14 cellular contexts compared by ENCODE assay signal in the genomic region with DNA sequence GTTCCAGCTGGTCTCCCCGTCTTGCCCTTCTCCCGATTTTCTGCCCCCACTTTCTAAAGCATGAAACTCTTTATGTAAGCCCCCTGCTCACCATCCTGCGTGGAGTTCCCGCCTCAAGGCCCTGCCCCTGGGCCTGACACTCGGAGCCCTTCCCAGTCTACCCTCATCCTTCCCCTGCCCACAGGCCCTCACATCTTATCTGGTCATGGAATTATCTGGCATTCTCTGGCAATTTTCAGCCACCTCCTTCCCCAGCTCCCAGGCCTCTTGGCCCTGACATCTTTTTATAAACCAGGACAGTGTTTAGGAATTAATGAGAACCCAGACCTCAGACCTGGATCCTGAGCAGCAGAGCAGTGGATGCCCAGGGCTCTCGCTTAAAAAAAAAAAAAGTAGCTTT.
A peak's percentile ranks its signal among the peaks of the same experiment; 100 is the strongest.
DNase-seq lines count a peak whose midpoint lies in the region; ATAC-seq and TF ChIP-seq lines count a peak whose summit lies in the region.
"Had no signal": no experiment of that assay in that cellular context is flagged by ENCODE, and none has a peak within 500 bp of the region (broad histone marks: within the 10 kb centered on the region; RNA-seq: fewer than 3 reads in every experiment).

No MANE protein-coding gene starts in this region.

- no peak for ATAC-seq in SK-N-SH treated with all-trans-retinoic acid at 6 μM for 48 hours
- no peak for ATAC-seq in stimulated activated naive CD8-positive, alpha-beta T cell treated with anti-CD3 and anti-CD28 coated beads, Interleukin-15, Interleukin-2, amounts not matched to agents 100 U/mL and 50 U/mL, for 24 hours
- ATAC-seq in right lobe of liver = no peak

- 86% methylated on average over 6 of the region's 6 CpGs for WGBS in SK-N-SH (ENCODE audit: low lambda C conversion rate)
- WGBS in right lobe of liver (ENCODE audit: insufficient coverage, low coverage, low lambda C conversion rate, missing lambda C conversion rate) = 95% methylated on average over 3 of the region's 6 CpGs

- no peaks in the 10 kb centered on the region for H3K27me3 ChIP-seq in SK-N-SH (ENCODE audit: insufficient read depth)
- H3K27me3 ChIP-seq in right lobe of liver = no peaks in the 10 kb centered on the region

- no peak for TF ChIP-seq POLR2A in right lobe of liver (IDR thresholded peaks at IDR 0.05)

- TF ChIP-seq EP300 in SK-N-SH (IDR thresholded peaks at IDR 0.05; ENCODE audit: borderline replicate concordance in 1 of 2, low read depth in 1 of 2, low read length in 1 of 2) = no peak

- H3K27ac ChIP-seq in SK-N-SH (ENCODE audit: low read depth in 2 of 2, low read length in 1 of 2) (no peak overlapping the region; a peak in 1 of 4 replicates), right lobe of liver (no peak overlapping the region)
- H3K27ac ChIP-seq: 22Rv1 had no signal

- no peak overlapping the region for H3K4me3 ChIP-seq in SK-N-SH (ENCODE audit: low read depth in 2 of 2, low read length in 1 of 2)
- H3K4me3 ChIP-seq in right lobe of liver = no peak overlapping the region

- H3K27ac Mint-ChIP-seq in stimulated activated naive CD8-positive, alpha-beta T cell treated with anti-CD3 and anti-CD28 coated beads, Interleukin-15, Interleukin-2, amounts not matched to agents 100 ng/mL and 50 ng/mL, for 24 hours = peak overlapping the region; percentile 59
- no peak overlapping the region for H3K27ac Mint-ChIP-seq in osteocyte (ENCODE audit: unreplicated experiment)
- H3K27ac Mint-ChIP-seq: HFFc6 had no signal

- POLR2A ChIA-PET in SK-N-SH (lab: Yijun Ruan, JAX) = no interaction called here

- no peaks in the 10 kb centered on the region for H3K27me3 Mint-ChIP-seq in stimulated activated naive CD8-positive, alpha-beta T cell treated with anti-CD3 and anti-CD28 coated beads, Interleukin-15, Interleukin-2, amounts not matched to agents 100 ng/mL and 50 ng/mL, for 24 hours
- no peaks in the 10 kb centered on the region for H3K27me3 Mint-ChIP-seq in osteocyte (ENCODE audit: unreplicated experiment)

- H3K9me2 ChIP-seq in SK-N-SH = no peaks in the 10 kb centered on the region

- H4K20me1 ChIP-seq in SK-N-SH (ENCODE audit: insufficient read depth) = no peaks in the 10 kb centered on the region

- H3K36me3 ChIP-seq in SK-N-SH (replicated peaks in 1 of 2; ENCODE audit: control insufficient read depth in 1 of 2, insufficient read depth in 2 of 2, low read length in 1 of 2) (peaks cover 6 to 38% of the 10 kb centered on the region in 2 experiments), right lobe of liver (peaks cover 0 to 53% (median 14%) of the 10 kb centered on the region in 4 donors)

- H3K79me2 ChIP-seq in SK-N-SH (ENCODE audit: insufficient read depth) = no peaks in the 10 kb centered on the region

- no peak for TF ChIP-seq RAD21 in SK-N-SH (IDR thresholded peaks at IDR 0.05; ENCODE audit: low read length)

- no peaks in the 10 kb centered on the region for H3K9me3 Mint-ChIP-seq in stimulated activated naive CD8-positive, alpha-beta T cell treated with anti-CD3 and anti-CD28 coated beads, Interleukin-15, Interleukin-2, amounts not matched to agents 100 ng/mL and 50 ng/mL, for 24 hours
- H3K9me3 Mint-ChIP-seq in osteocyte (ENCODE audit: unreplicated experiment) = no peaks in the 10 kb centered on the region
- H3K9me3 Mint-ChIP-seq: CD14-positive monocyte; CD8-positive, alpha-beta memory T cell; HFFc6 had no signal

- no peaks in the 10 kb centered on the region for H3F3A ChIP-seq in SK-N-SH (replicated peaks; ENCODE audit: insufficient read depth)

- CTCF ChIA-PET in SK-N-SH (lab: Yijun Ruan, JAX) = interaction anchor here (0.6 kb wide), 2 partner anchors 133 to 262 kb away, joined by 3 to 4 read pairs; no protein-coding TSS in a partner anchor

- no peak for TF ChIP-seq CTCF in SK-N-SH (IDR thresholded peaks at IDR 0.05)
- TF ChIP-seq CTCF in osteocyte (IDR thresholded peaks at IDR 0.05) = no peak
- no peak for TF ChIP-seq CTCF in right lobe of liver (IDR thresholded peaks at IDR 0.05)

- H3K4me2 ChIP-seq in SK-N-SH = no peak overlapping the region

- H3K9me3 ChIP-seq in SK-N-SH (no peaks in the 10 kb centered on the region), right lobe of liver (no peaks in the 10 kb centered on the region)
- H3K9me3 ChIP-seq: Caco-2 had no signal

- H3K4me3 Mint-ChIP-seq in stimulated activated naive CD8-positive, alpha-beta T cell treated with anti-CD3 and anti-CD28 coated beads, Interleukin-15, Interleukin-2, amounts not matched to agents 100 ng/mL and 50 ng/mL, for 24 hours = no peak overlapping the region
- no peak overlapping the region for H3K4me3 Mint-ChIP-seq in osteocyte (ENCODE audit: unreplicated experiment)
- H3K4me3 Mint-ChIP-seq: CD14-positive monocyte; CD8-positive, alpha-beta memory T cell; HFFc6 had no signal

- H3K4me1 ChIP-seq in SK-N-SH (ENCODE audit: control insufficient read depth in 1 of 2, insufficient read depth in 2 of 2, low read depth in 1 of 2, low read length in 1 of 2) (peaks cover 0 to 7% of the 10 kb centered on the region in 2 experiments; a peak in 1 of 4 replicates), right lobe of liver (no peaks in the 10 kb centered on the region)
- H3K4me1 ChIP-seq: Caco-2 had no signal

- no peak overlapping the region for H3K9ac ChIP-seq in SK-N-SH

- no peak for DNase-seq in SK-N-SH
- DNase-seq in stimulated activated naive CD8-positive, alpha-beta T cell treated with anti-CD3 and anti-CD28 coated beads, Interleukin-15, Interleukin-2, amounts not matched to agents 100 U/mL and 50 U/mL, for 24 hours = no peak
- DNase-seq in osteocyte (ENCODE audit: extremely low spot score, unreplicated experiment) = peak; percentile 57
- no peak for DNase-seq in NCI-H510A treated with DMSO at 0.1 percent for 48 hours (lab: John Stamatoyannopoulos, UW)
- no peak for DNase-seq in head of caudate nucleus
- DNase-seq in right lobe of liver = no peak
- DNase-seq: Caco-2; CD8-positive, alpha-beta memory T cell; HCEC 1CT; HFFc6 had no signal

- H3K36me3 Mint-ChIP-seq in stimulated activated naive CD8-positive, alpha-beta T cell treated with anti-CD3 and anti-CD28 coated beads, Interleukin-15, Interleukin-2, amounts not matched to agents 100 ng/mL and 50 ng/mL, for 24 hours (ENCODE audit: low read depth) = peaks cover 57% of the 10 kb centered on the region
- peaks cover 48% of the 10 kb centered on the region for H3K36me3 Mint-ChIP-seq in osteocyte (ENCODE audit: unreplicated experiment)

- no peak overlapping the region for H2AFZ ChIP-seq in SK-N-SH (ENCODE audit: low read depth)

- intact Hi-C loops in head of caudate nucleus (cut with DNase I) (no loop called here), right lobe of liver (cut with DNase I) (no loop called here)

- no peaks in the 10 kb centered on the region for H3K4me1 Mint-ChIP-seq in stimulated activated naive CD8-positive, alpha-beta T cell treated with anti-CD3 and anti-CD28 coated beads, Interleukin-15, Interleukin-2, amounts not matched to agents 100 ng/mL and 50 ng/mL, for 24 hours (ENCODE audit: low read depth)
- peaks cover 18% of the 10 kb centered on the region for H3K4me1 Mint-ChIP-seq in osteocyte (ENCODE audit: unreplicated experiment)

TF ChIP-seq in SK-N-SH, 30 proteins besides CTCF, POLR2A, EP300 and RAD21:
- TF ChIP-seq GATA2 (CRISPR knock-in tag; IDR thresholded peaks at IDR 0.05) (0 out of 2 replicates have a peak, but pooled peaks have one; percentile 14), MEF2A (IDR thresholded peaks at IDR 0.05; ENCODE audit: borderline replicate concordance, low read depth) (no peak), FOXJ3 (CRISPR knock-in tag; IDR thresholded peaks at IDR 0.05) (no peak), YY1 (IDR thresholded peaks at IDR 0.05; ENCODE audit: low read depth) (no peak)

TF ChIP-seq in SK-N-SH treated with all-trans-retinoic acid at 6 μM for 48 hours, 23 proteins besides CTCF, POLR2A, EP300 and RAD21 (continues in another document):
- TF ChIP-seq TSHZ2 (CRISPR knock-in tag; IDR thresholded peaks at IDR 0.05) = no peak
- TF ChIP-seq, protein P1, sequence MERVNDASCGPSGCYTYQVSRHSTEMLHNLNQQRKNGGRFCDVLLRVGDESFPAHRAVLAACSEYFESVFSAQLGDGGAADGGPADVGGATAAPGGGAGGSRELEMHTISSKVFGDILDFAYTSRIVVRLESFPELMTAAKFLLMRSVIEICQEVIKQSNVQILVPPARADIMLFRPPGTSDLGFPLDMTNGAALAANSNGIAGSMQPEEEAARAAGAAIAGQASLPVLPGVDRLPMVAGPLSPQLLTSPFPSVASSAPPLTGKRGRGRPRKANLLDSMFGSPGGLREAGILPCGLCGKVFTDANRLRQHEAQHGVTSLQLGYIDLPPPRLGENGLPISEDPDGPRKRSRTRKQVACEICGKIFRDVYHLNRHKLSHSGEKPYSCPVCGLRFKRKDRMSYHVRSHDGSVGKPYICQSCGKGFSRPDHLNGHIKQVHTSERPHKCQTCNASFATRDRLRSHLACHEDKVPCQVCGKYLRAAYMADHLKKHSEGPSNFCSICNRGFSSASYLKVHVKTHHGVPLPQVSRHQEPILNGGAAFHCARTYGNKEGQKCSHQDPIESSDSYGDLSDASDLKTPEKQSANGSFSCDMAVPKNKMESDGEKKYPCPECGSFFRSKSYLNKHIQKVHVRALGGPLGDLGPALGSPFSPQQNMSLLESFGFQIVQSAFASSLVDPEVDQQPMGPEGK (CRISPR knock-in tag; IDR thresholded peaks at IDR 0.05; ENCODE audit: borderline replicate concordance) = no peak
- no peak for TF ChIP-seq RARB (CRISPR knock-in tag; IDR thresholded peaks at IDR 0.05)
- no peak for TF ChIP-seq TCF4 (CRISPR knock-in tag; IDR thresholded peaks at IDR 0.05; ENCODE audit: borderline replicate concordance)
- no peak for TF ChIP-seq ZC3H10 (CRISPR knock-in tag; IDR thresholded peaks at IDR 0.05)
